7 cellular contexts compared by ENCODE assay signal in genomic region chr4:24364852-24365251, GRCh38.
"Had no signal": no experiment of that assay in that cellular context is flagged by ENCODE, and none has a peak within 500 bp of the region (broad histone marks: within the 10 kb centered on the region; RNA-seq: fewer than 3 reads in every experiment).

No MANE protein-coding gene starts in this region.

- H3K27ac ChIP-seq: HL-60 had no signal

- H3K9me3 Mint-ChIP-seq: IgD-negative memory B cell had no signal

- H3K4me1 Mint-ChIP-seq: IgD-negative memory B cell had no signal

- H3K4me3 ChIP-seq: K562 had no signal

- DNase-seq: IMR-90, KBM-7, KG1 had no signal

- H3K36me3 Mint-ChIP-seq: IgD-negative memory B cell had no signal

- H3K27me3 Mint-ChIP-seq: IgD-negative memory B cell had no signal

- H3K27ac Mint-ChIP-seq: IgD-negative memory B cell had no signal

- H3K4me3 Mint-ChIP-seq: IgD-negative memory B cell had no signal

- ATAC-seq: HepG2, K562 had no signal
